In the genomic region with DNA sequence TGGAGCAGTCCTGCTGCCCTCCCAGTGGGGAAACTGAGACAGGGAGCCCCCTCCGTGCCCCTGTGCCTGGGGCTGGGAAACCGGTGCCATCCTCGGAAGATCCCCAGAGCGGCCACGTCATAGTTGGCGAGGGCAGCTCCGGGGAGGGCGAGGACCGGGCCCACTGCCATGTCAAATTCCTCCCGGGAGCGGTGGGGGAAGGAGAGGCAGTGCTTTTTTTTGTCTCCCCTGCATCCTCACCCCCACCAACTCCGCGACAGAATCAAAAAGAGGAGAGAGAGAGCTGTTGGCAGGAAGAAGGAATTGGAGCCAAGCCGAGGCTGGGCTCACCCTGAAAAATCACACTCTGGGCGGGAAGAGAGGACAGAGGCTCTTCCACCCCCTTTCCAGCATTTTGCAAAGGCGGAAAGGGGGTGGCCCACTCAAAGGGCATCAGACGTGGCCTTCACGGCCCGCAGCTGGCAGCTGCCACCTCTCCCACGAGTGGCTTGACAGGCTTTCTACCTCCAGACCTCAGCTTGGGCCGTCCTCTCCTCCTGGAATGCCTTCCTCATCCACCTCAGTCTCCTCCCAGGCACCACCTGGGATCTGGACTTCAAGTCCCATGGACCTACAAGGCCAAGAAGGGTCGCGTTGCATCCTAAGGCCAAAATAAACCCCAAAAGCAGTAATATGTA, we compare ENCODE assay signal across 1 cellular context.
TF ChIP-seq lines count a peak whose summit lies in the region.

No MANE protein-coding gene starts in this region.

TF ChIP-seq in HepG2, 621 proteins besides CTCF, POLR2A, EP300 and RAD21 (continues in another document):
- TF ChIP-seq NRL (CRISPR knock-in tag; IDR thresholded peaks at IDR 0.05; ENCODE audit: borderline replicate concordance) (no peak), SP5 (CRISPR knock-in tag; IDR thresholded peaks at IDR 0.05; ENCODE audit: borderline replicate concordance, low read depth) (no peak), MIER3 (CRISPR knock-in tag; IDR thresholded peaks at IDR 0.05; ENCODE audit: borderline replicate concordance) (no peak), LCORL (IDR thresholded peaks at IDR 0.05) (no peak), LCORL (CRISPR knock-in tag; IDR thresholded peaks at IDR 0.05) (0 out of 2 replicates have a peak, but pooled peaks have one; percentile 45), PLRG1 (conservative IDR thresholded peaks at IDR 0.05) (no peak), ZNF3 (CRISPR knock-in tag; IDR thresholded peaks at IDR 0.05) (no peak), MXI1 (IDR thresholded peaks at IDR 0.05; ENCODE audit: borderline replicate concordance, low read depth, low read length) (no peak), SRF (IDR thresholded peaks at IDR 0.05; ENCODE audit: low read depth, low read length) (no peak), SIX1 (CRISPR knock-in tag; IDR thresholded peaks at IDR 0.05; ENCODE audit: borderline replicate concordance) (no peak), RBM22 (optimal IDR thresholded peaks at IDR 0.05; ENCODE audit: low read length) (no peak), ZNF44 (CRISPR knock-in tag; IDR thresholded peaks at IDR 0.05) (no peak), FOXC1 (CRISPR knock-in tag; IDR thresholded peaks at IDR 0.05; ENCODE audit: borderline replicate concordance) (0 out of 2 replicates have a peak, but pooled peaks have one; percentile 34), ZMAT3 (CRISPR knock-in tag; conservative IDR thresholded peaks at IDR 0.05) (no peak), SMARCC2 (IDR thresholded peaks at IDR 0.05) (no peak), CREB1 (IDR thresholded peaks at IDR 0.05) (peak; percentile 12; the same call in 1 of the 2 replicates), CREB1 (CRISPR knock-in tag; IDR thresholded peaks at IDR 0.05) (no peak), ELF3 (CRISPR knock-in tag; IDR thresholded peaks at IDR 0.05) (no peak), ZNF572 (CRISPR knock-in tag; IDR thresholded peaks at IDR 0.05) (no peak), KDM2A (CRISPR knock-in tag; IDR thresholded peaks at IDR 0.05; ENCODE audit: borderline replicate concordance, low read depth) (no peak), HHEX (CRISPR knock-in tag; IDR thresholded peaks at IDR 0.05) (no peak), IRF9 (CRISPR knock-in tag; IDR thresholded peaks at IDR 0.05; ENCODE audit: borderline replicate concordance) (no peak), GATAD2A (CRISPR knock-in tag; IDR thresholded peaks at IDR 0.05) (no peak), NFIC (IDR thresholded peaks at IDR 0.05; ENCODE audit: low read length) (no peak), NR1H2 (CRISPR knock-in tag; IDR thresholded peaks at IDR 0.05; ENCODE audit: borderline replicate concordance, low read depth) (no peak), ZSCAN20 (CRISPR knock-in tag; IDR thresholded peaks at IDR 0.05; ENCODE audit: borderline replicate concordance) (no peak), FOSL2 (CRISPR knock-in tag; IDR thresholded peaks at IDR 0.05) (no peak)
- TF ChIP-seq, protein P1, sequence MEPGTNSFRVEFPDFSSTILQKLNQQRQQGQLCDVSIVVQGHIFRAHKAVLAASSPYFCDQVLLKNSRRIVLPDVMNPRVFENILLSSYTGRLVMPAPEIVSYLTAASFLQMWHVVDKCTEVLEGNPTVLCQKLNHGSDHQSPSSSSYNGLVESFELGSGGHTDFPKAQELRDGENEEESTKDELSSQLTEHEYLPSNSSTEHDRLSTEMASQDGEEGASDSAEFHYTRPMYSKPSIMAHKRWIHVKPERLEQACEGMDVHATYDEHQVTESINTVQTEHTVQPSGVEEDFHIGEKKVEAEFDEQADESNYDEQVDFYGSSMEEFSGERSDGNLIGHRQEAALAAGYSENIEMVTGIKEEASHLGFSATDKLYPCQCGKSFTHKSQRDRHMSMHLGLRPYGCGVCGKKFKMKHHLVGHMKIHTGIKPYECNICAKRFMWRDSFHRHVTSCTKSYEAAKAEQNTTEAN (CRISPR knock-in tag; conservative IDR thresholded peaks at IDR 0.05), result no peak
- TF ChIP-seq, protein P2, sequence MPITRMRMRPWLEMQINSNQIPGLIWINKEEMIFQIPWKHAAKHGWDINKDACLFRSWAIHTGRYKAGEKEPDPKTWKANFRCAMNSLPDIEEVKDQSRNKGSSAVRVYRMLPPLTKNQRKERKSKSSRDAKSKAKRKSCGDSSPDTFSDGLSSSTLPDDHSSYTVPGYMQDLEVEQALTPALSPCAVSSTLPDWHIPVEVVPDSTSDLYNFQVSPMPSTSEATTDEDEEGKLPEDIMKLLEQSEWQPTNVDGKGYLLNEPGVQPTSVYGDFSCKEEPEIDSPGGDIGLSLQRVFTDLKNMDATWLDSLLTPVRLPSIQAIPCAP (CRISPR knock-in tag; IDR thresholded peaks at IDR 0.05; ENCODE audit: low read depth), result no peak
- TF ChIP-seq, protein P3, sequence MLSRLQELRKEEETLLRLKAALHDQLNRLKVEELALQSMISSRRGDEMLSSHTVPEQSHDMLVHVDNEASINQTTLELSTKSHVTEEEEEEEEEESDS (CRISPR knock-in tag; IDR thresholded peaks at IDR 0.05; ENCODE audit: borderline replicate concordance), result no peak
- TF ChIP-seq, protein P4, sequence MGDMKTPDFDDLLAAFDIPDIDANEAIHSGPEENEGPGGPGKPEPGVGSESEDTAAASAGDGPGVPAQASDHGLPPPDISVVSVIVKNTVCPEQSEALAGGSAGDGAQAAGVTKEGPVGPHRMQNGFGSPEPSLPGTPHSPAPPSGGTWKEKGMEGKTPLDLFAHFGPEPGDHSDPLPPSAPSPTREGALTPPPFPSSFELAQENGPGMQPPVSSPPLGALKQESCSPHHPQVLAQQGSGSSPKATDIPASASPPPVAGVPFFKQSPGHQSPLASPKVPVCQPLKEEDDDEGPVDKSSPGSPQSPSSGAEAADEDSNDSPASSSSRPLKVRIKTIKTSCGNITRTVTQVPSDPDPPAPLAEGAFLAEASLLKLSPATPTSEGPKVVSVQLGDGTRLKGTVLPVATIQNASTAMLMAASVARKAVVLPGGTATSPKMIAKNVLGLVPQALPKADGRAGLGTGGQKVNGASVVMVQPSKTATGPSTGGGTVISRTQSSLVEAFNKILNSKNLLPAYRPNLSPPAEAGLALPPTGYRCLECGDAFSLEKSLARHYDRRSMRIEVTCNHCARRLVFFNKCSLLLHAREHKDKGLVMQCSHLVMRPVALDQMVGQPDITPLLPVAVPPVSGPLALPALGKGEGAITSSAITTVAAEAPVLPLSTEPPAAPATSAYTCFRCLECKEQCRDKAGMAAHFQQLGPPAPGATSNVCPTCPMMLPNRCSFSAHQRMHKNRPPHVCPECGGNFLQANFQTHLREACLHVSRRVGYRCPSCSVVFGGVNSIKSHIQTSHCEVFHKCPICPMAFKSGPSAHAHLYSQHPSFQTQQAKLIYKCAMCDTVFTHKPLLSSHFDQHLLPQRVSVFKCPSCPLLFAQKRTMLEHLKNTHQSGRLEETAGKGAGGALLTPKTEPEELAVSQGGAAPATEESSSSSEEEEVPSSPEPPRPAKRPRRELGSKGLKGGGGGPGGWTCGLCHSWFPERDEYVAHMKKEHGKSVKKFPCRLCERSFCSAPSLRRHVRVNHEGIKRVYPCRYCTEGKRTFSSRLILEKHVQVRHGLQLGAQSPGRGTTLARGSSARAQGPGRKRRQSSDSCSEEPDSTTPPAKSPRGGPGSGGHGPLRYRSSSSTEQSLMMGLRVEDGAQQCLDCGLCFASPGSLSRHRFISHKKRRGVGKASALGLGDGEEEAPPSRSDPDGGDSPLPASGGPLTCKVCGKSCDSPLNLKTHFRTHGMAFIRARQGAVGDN (CRISPR knock-in tag; IDR thresholded peaks at IDR 0.05), result peak; percentile 70
- TF ChIP-seq, protein P5, sequence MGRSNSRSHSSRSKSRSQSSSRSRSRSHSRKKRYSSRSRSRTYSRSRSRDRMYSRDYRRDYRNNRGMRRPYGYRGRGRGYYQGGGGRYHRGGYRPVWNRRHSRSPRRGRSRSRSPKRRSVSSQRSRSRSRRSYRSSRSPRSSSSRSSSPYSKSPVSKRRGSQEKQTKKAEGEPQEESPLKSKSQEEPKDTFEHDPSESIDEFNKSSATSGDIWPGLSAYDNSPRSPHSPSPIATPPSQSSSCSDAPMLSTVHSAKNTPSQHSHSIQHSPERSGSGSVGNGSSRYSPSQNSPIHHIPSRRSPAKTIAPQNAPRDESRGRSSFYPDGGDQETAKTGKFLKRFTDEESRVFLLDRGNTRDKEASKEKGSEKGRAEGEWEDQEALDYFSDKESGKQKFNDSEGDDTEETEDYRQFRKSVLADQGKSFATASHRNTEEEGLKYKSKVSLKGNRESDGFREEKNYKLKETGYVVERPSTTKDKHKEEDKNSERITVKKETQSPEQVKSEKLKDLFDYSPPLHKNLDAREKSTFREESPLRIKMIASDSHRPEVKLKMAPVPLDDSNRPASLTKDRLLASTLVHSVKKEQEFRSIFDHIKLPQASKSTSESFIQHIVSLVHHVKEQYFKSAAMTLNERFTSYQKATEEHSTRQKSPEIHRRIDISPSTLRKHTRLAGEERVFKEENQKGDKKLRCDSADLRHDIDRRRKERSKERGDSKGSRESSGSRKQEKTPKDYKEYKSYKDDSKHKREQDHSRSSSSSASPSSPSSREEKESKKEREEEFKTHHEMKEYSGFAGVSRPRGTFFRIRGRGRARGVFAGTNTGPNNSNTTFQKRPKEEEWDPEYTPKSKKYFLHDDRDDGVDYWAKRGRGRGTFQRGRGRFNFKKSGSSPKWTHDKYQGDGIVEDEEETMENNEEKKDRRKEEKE (IDR thresholded peaks at IDR 0.05), result no peak
- TF ChIP-seq, protein P6, sequence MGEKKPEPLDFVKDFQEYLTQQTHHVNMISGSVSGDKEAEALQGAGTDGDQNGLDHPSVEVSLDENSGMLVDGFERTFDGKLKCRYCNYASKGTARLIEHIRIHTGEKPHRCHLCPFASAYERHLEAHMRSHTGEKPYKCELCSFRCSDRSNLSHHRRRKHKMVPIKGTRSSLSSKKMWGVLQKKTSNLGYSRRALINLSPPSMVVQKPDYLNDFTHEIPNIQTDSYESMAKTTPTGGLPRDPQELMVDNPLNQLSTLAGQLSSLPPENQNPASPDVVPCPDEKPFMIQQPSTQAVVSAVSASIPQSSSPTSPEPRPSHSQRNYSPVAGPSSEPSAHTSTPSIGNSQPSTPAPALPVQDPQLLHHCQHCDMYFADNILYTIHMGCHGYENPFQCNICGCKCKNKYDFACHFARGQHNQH (CRISPR knock-in tag; IDR thresholded peaks at IDR 0.05), result no peak
- TF ChIP-seq, protein P7, sequence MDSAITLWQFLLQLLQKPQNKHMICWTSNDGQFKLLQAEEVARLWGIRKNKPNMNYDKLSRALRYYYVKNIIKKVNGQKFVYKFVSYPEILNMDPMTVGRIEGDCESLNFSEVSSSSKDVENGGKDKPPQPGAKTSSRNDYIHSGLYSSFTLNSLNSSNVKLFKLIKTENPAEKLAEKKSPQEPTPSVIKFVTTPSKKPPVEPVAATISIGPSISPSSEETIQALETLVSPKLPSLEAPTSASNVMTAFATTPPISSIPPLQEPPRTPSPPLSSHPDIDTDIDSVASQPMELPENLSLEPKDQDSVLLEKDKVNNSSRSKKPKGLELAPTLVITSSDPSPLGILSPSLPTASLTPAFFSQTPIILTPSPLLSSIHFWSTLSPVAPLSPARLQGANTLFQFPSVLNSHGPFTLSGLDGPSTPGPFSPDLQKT (CRISPR knock-in tag; IDR thresholded peaks at IDR 0.05; ENCODE audit: borderline replicate concordance), result no peak
- TF ChIP-seq, protein P8, sequence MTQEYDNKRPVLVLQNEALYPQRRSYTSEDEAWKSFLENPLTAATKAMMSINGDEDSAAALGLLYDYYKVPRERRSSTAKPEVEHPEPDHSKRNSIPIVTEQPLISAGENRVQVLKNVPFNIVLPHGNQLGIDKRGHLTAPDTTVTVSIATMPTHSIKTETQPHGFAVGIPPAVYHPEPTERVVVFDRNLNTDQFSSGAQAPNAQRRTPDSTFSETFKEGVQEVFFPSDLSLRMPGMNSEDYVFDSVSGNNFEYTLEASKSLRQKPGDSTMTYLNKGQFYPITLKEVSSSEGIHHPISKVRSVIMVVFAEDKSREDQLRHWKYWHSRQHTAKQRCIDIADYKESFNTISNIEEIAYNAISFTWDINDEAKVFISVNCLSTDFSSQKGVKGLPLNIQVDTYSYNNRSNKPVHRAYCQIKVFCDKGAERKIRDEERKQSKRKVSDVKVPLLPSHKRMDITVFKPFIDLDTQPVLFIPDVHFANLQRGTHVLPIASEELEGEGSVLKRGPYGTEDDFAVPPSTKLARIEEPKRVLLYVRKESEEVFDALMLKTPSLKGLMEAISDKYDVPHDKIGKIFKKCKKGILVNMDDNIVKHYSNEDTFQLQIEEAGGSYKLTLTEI (CRISPR knock-in tag; conservative IDR thresholded peaks at IDR 0.05), result no peak
- TF ChIP-seq, protein P9, sequence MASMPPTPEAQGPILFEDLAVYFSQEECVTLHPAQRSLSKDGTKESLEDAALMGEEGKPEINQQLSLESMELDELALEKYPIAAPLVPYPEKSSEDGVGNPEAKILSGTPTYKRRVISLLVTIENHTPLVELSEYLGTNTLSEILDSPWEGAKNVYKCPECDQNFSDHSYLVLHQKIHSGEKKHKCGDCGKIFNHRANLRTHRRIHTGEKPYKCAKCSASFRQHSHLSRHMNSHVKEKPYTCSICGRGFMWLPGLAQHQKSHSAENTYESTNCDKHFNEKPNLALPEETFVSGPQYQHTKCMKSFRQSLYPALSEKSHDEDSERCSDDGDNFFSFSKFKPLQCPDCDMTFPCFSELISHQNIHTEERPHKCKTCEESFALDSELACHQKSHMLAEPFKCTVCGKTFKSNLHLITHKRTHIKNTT (CRISPR knock-in tag; IDR thresholded peaks at IDR 0.05), result no peak
- TF ChIP-seq, protein P10, sequence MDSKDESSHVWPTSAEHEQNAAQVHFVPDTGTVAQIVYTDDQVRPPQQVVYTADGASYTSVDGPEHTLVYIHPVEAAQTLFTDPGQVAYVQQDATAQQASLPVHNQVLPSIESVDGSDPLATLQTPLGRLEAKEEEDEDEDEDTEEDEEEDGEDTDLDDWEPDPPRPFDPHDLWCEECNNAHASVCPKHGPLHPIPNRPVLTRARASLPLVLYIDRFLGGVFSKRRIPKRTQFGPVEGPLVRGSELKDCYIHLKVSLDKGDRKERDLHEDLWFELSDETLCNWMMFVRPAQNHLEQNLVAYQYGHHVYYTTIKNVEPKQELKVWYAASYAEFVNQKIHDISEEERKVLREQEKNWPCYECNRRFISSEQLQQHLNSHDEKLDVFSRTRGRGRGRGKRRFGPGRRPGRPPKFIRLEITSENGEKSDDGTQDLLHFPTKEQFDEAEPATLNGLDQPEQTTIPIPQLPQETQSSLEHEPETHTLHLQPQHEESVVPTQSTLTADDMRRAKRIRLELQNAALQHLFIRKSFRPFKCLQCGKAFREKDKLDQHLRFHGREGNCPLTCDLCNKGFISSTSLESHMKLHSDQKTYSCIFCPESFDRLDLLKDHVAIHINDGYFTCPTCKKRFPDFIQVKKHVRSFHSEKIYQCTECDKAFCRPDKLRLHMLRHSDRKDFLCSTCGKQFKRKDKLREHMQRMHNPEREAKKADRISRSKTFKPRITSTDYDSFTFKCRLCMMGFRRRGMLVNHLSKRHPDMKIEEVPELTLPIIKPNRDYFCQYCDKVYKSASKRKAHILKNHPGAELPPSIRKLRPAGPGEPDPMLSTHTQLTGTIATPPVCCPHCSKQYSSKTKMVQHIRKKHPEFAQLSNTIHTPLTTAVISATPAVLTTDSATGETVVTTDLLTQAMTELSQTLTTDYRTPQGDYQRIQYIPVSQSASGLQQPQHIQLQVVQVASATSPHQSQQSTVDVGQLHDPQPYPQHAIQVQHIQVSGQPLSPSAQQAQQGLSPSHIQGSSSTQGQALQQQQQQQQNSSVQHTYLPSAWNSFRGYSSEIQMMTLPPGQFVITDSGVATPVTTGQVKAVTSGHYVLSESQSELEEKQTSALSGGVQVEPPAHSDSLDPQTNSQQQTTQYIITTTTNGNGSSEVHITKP (CRISPR knock-in tag; IDR thresholded peaks at IDR 0.05; ENCODE audit: low read depth), result no peak
